In the genomic region with DNA sequence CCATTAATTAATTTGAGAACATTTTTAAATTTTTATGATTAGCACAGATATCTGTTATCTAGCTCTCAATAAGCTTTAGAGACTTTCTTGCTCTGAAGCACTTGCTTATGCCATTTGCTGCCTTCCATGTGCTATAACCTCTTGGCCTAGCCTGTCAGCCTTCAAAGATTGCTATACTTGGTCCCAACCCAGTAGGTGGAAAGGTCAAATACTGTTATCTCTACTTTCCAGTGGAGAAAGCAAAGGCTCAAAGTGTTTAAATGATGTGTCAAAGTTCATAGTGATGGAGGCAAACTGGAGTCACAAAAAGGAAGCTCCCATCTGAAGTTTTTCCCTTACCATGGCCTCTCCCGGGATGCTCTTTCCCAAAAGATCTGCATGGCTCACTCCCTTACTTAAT, we compare ENCODE assay signal across 35 cellular contexts.
"Had no signal": no experiment of that assay in that cellular context is flagged by ENCODE, and none has a peak within 500 bp of the region (broad histone marks: within the 10 kb centered on the region; RNA-seq: fewer than 3 reads in every experiment).

No MANE protein-coding gene starts in this region.

- H3K4me2 ChIP-seq: KMS-11 had no signal

- H3K27me3 ChIP-seq: MG63 had no signal

- DNase-seq: Karpas-422, Kasumi-1, KG1, MG63, MM.1S, MV-4-11, NCI-H1048, NCI-H1092, NCI-H1092 treated with DMSO at 0.1 percent for 48 hours, NCI-H1105, NCI-H1105 treated with DMSO at 0.1 percent for 48 hours, NCI-H1417, NCI-H1417 treated with DMSO at 0.1 percent for 48 hours, NCI-H1436, NCI-H1436 treated with DMSO at 0.1 percent for 48 hours, NCI-H146, NCI-H1694, NCI-H1694 treated with DMSO at 0.1 percent for 48 hours, NCI-H187, NCI-H187 treated with DMSO at 0.1 percent for 48 hours, NCI-H1930, NCI-H2029, NCI-H2029 treated with DMSO at 0.1 percent for 48 hours, NCI-H2081, NCI-H2081 treated with DMSO at 0.1 percent for 48 hours, NCI-H2107, NCI-H2171, NCI-H2171 treated with DMSO at 0.1 percent for 48 hours, NCI-H2227 treated with DMSO at 0.1 percent for 48 hours, NCI-H226, NCI-H345, NCI-H446, NCI-H446 treated with DMSO at 0.1 percent for 48 hours, NCI-H510A had no signal

- H3K36me3 ChIP-seq: MG63 had no signal

- H3K9ac ChIP-seq: KMS-11 had no signal

- H3K9me3 ChIP-seq: MG63 had no signal

- H3K4me3 ChIP-seq: MG63 had no signal

- H3K27ac ChIP-seq: KMS-11 had no signal
